ENCODE assay signal across 1 cellular context in genomic region chr7:5541087-5541992, GRCh38.
TF ChIP-seq lines count a peak whose summit lies in the region.

No MANE protein-coding gene starts in this region.

TF ChIP-seq in K562, 482 proteins besides CTCF, POLR2A, EP300 and RAD21 (continued from another document and continues in another):
- TF ChIP-seq STAT6 (CRISPR knock-in tag; IDR thresholded peaks at IDR 0.05) (no peak), MNT (conservative IDR thresholded peaks at IDR 0.05) (no peak), THAP7 (CRISPR knock-in tag; IDR thresholded peaks at IDR 0.05) (no peak), DIDO1 (tag; IDR thresholded peaks at IDR 0.05; ENCODE audit: low read depth) (no peak), ZNF140 (CRISPR knock-in tag; IDR thresholded peaks at IDR 0.05) (no peak), SAP30 (IDR thresholded peaks at IDR 0.05; ENCODE audit: borderline replicate concordance, insufficient read depth, low read depth, low read length, poor library complexity, severe bottlenecking) (no peak), AFF1 (IDR thresholded peaks at IDR 0.05; ENCODE audit: low read depth in 1 of 2, partially characterized antibody in 2 of 2) (no peak), ZNF766 (CRISPR knock-in tag; conservative IDR thresholded peaks at IDR 0.05) (no peak), ZNF133 (CRISPR knock-in tag; IDR thresholded peaks at IDR 0.05) (no peak), ZBTB9 (CRISPR knock-in tag; IDR thresholded peaks at IDR 0.05) (no peak), HDAC2 (IDR thresholded peaks at IDR 0.05) (peak; percentile 76), XRCC4 (IDR thresholded peaks at IDR 0.05; ENCODE audit: extremely low read depth, insufficient read depth, insufficient read length) (no peak), BCLAF1 (IDR thresholded peaks at IDR 0.05; ENCODE audit: borderline replicate concordance in 1 of 2, control insufficient read depth in 1 of 2, low read depth in 2 of 2, low read length in 1 of 2) (no peak), CEBPB (tag; IDR thresholded peaks at IDR 0.05) (no peak), MEF2A (IDR thresholded peaks at IDR 0.05; ENCODE audit: control insufficient read depth, low read depth, low read length) (no peak), ZBTB43 (CRISPR knock-in tag; IDR thresholded peaks at IDR 0.05) (no peak), PURB (CRISPR knock-in tag; IDR thresholded peaks at IDR 0.05; ENCODE audit: low read depth) (no peak), SIX5 (IDR thresholded peaks at IDR 0.05; ENCODE audit: borderline replicate concordance in 1 of 2, insufficient read depth in 1 of 2, low read depth in 1 of 2, low read length in 2 of 2) (no peak), ZKSCAN1 (IDR thresholded peaks at IDR 0.05; ENCODE audit: low read depth, low read length) (peak; percentile 36; the same call in 1 of the 2 replicates), ZNF77 (CRISPR knock-in tag; IDR thresholded peaks at IDR 0.05) (no peak), PTBP1 (IDR thresholded peaks at IDR 0.05; ENCODE audit: low read depth, low read length) (peak; percentile 65; the same call in 1 of the 2 replicates), CHD4 (IDR thresholded peaks at IDR 0.05; ENCODE audit: insufficient read depth, insufficient replicate concordance, low read depth, low read length, poor library complexity, severe bottlenecking) (peak; percentile 29), NRF1 (conservative IDR thresholded peaks at IDR 0.05 in 1 of 2, IDR thresholded peaks at IDR 0.05 in 1 of 2) (no peak), MGA (IDR thresholded peaks at IDR 0.05) (no peak), BRD9 (IDR thresholded peaks at IDR 0.05; ENCODE audit: low read depth, partially characterized antibody) (no peak)
